In the genomic region with DNA sequence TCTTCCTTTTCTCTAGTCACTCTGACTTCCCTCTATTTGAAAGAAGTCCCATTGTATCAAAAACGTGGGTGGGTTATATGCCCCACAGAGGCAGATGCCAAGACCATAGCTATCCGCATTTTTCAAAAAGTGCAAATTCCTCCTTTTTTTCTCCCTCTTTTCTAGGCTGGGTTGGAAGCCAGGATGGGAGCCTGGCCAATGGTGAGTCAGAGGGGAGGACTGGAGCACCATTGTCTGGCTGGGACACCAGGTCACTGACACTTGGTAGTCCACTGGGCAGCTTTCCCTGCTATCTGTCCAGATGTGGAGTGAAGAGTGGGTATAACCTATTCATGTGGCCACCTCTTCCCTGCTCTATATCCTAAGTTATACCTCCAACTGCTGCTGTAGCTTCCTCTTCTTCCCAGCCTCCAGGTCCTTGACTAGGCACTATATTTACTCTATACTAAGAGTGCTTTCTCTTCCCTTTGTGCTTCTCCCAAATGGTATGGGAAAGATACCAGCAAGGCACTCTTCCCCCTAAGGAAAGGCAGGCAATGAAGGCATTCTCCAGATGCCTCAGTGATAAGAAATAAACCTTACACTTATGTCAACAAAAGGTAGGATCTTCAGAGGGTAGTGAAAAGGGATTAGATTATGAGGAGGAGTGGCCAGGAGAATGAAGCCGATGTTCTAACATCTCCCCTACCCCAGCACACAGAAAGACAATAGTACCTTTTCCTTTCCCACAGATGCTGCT, we compare ENCODE assay signal across 10 cellular contexts. TPM values are rescaled to one million over a fixed set of nuclear protein-coding genes. Genes with fewer than 3 reads are reported as not detected.
DNase-seq lines count a peak whose midpoint lies in the region; ATAC-seq, FAIRE-seq and TF ChIP-seq lines count a peak whose summit lies in the region.
"Had no signal": no experiment of that assay in that cellular context is flagged by ENCODE, and none has a peak within 500 bp of the region (broad histone marks: within the 10 kb centered on the region; RNA-seq: fewer than 3 reads in every experiment).

No MANE protein-coding gene starts in this region.

- H2AFZ ChIP-seq in astrocyte (ENCODE audit: low read depth, low read length): no peak overlapping the region
- H2AFZ ChIP-seq: parathyroid adenoma had no signal

- H3K4me1 Mint-ChIP-seq in astrocyte (ENCODE audit: low read depth, unreplicated experiment): peaks cover 53% of the 10 kb centered on the region

- H3K4me3 Mint-ChIP-seq in astrocyte (ENCODE audit: unreplicated experiment): no peak overlapping the region

- H3K36me3 ChIP-seq in astrocyte (ENCODE audit: insufficient read depth, low read length): peaks cover 19% of the 10 kb centered on the region
- H3K36me3 ChIP-seq in WERI-Rb-1: peaks cover 98% of the 10 kb centered on the region

- no peaks in the 10 kb centered on the region for H3K27me3 Mint-ChIP-seq in astrocyte (ENCODE audit: low read depth, unreplicated experiment)

- ATAC-seq in right cardiac atrium: peak; percentile 71 to 81
- ATAC-seq in HG03469 (IDR thresholded peaks at IDR 0.05; ENCODE audit: unreplicated experiment): no peak

- H3K4me3 ChIP-seq in astrocyte (ENCODE audit: insufficient read depth, low read depth, low read length) (no peak overlapping the region), right cardiac atrium (ENCODE audit: low read length) (no peak overlapping the region), skeletal muscle cell (ENCODE audit: low read depth, low read length) (no peak overlapping the region), WERI-Rb-1 (ENCODE audit: low read depth, low read length) (no peak overlapping the region)

- peak overlapping the region; percentile 38 for H3K9ac ChIP-seq in astrocyte (ENCODE audit: low read length)
- H3K9ac ChIP-seq: parathyroid adenoma had no signal

- H3K9me3 Mint-ChIP-seq in astrocyte (ENCODE audit: unreplicated experiment): no peaks in the 10 kb centered on the region

- intact Hi-C loops in right cardiac atrium (cut with DNase I): no loop called here

- peaks cover 36% of the 10 kb centered on the region for H3K36me3 Mint-ChIP-seq in astrocyte (ENCODE audit: low read depth, unreplicated experiment)

- 45% methylated on average over 3 of the region's 3 CpGs for WGBS in right cardiac atrium

- H3K9me3 ChIP-seq in astrocyte (ENCODE audit: insufficient read depth, low read depth, low read length): no peaks in the 10 kb centered on the region
- H3K9me3 ChIP-seq in right cardiac atrium (ENCODE audit: control insufficient read depth, low read length): no peaks in the 10 kb centered on the region
- H3K9me3 ChIP-seq in WERI-Rb-1 (ENCODE audit: severe bottlenecking): no peaks in the 10 kb centered on the region

- FAIRE-seq in astrocyte (lab: Jason Lieb, UNC): no peak

- peak overlapping the region; percentile 43 for H3K27ac ChIP-seq in astrocyte (ENCODE audit: low read depth, low read length)
- H3K27ac ChIP-seq in right cardiac atrium (ENCODE audit: low read length): peak overlapping the region; percentile 55
- no peak overlapping the region for H3K27ac ChIP-seq in WERI-Rb-1
- H3K27ac ChIP-seq: parathyroid adenoma had no signal

- peak overlapping the region; percentile 70 for H3K4me2 ChIP-seq in astrocyte (ENCODE audit: low read length)

- H4K20me1 ChIP-seq in astrocyte (ENCODE audit: insufficient read depth, low read length): peaks cover 38% of the 10 kb centered on the region

- H3K4me1 ChIP-seq in astrocyte (ENCODE audit: insufficient read depth, low read length): peaks cover 54% of the 10 kb centered on the region
- H3K4me1 ChIP-seq in right cardiac atrium (ENCODE audit: control insufficient read depth, insufficient read depth, low read length): peaks cover 31% of the 10 kb centered on the region
- H3K4me1 ChIP-seq: parathyroid adenoma had no signal

- peak overlapping the region; percentile 100 for H3K27ac Mint-ChIP-seq in astrocyte (ENCODE audit: unreplicated experiment)

- H3K27me3 ChIP-seq in astrocyte (ENCODE audit: insufficient read depth, low read length): no peaks in the 10 kb centered on the region
- no peaks in the 10 kb centered on the region for H3K27me3 ChIP-seq in right cardiac atrium (ENCODE audit: control insufficient read depth, insufficient read depth)
- H3K27me3 ChIP-seq in WERI-Rb-1 (ENCODE audit: insufficient read depth, low read depth, severe bottlenecking): no peaks in the 10 kb centered on the region

- peaks cover 57% of the 10 kb centered on the region for H3K79me2 ChIP-seq in astrocyte (ENCODE audit: insufficient read depth, low read length)

- TF ChIP-seq CTCF in astrocyte (IDR thresholded peaks at IDR 0.05; ENCODE audit: insufficient read depth, low read depth, low read length) (no peak), WERI-Rb-1 (IDR thresholded peaks at IDR 0.05; ENCODE audit: low read depth, low read length) (no peak)

- peak; percentile 90 for DNase-seq in GM03348 (ENCODE audit: low spot score)
- peak; percentile 85 for DNase-seq in astrocyte (ENCODE audit: low read depth)
- peak; percentile 89 to 95 (median 92) for DNase-seq in right cardiac atrium
- DNase-seq in skeletal muscle cell (ENCODE audit: low read depth): peak; percentile 53
- DNase-seq in WERI-Rb-1: no peak
- no peak for DNase-seq in Kasumi-1 (lab: John Stamatoyannopoulos, UW)
- no peak for DNase-seq in ecto neural progenitor cell (ENCODE audit: low spot score)
- DNase-seq: MV-4-11 had no signal

RNA-seq across cellular contexts. Expression of gene PI4KB, which starts 12.9 kb away (rescaled TPM):
- total RNA-seq in astrocyte (59.4 and 67.8 TPM in 2 replicates), right cardiac atrium (10 to 100 TPM; 45.5 to 62.0 (median 52.0) TPM)
- polyA plus RNA-seq in right cardiac atrium: 31.0 TPM

RNA-seq across cellular contexts. Expression of gene ZNF687, which starts 32.2 kb away (rescaled TPM):
- total RNA-seq in astrocyte (15.4 and 19.1 TPM in 2 replicates), right cardiac atrium (10 to 100 TPM; 12.4 to 15.0 (median 13.2) TPM)
- 8.6 TPM for polyA plus RNA-seq in right cardiac atrium

RNA-seq across cellular contexts. Expression of gene RFX5, which starts 32.7 kb away (rescaled TPM):
- 55.3 and 61.3 TPM in 2 replicates for total RNA-seq in astrocyte
- 10 to 100 TPM; 20.3 to 23.1 (median 21.6) TPM for total RNA-seq in right cardiac atrium
- 13.7 TPM for polyA plus RNA-seq in right cardiac atrium

RNA-seq across cellular contexts. Expression of gene SELENBP1, which starts 58.2 kb away (rescaled TPM):
- total RNA-seq in astrocyte: 7.2 and 7.3 TPM in 2 replicates
- total RNA-seq in right cardiac atrium: 10 to 100 TPM; 31.1 to 65.9 (median 58.5) TPM
- 48.5 TPM for polyA plus RNA-seq in right cardiac atrium

RNA-seq across cellular contexts. Expression of gene PSMD4, which starts 59.8 kb away (rescaled TPM):
- total RNA-seq in astrocyte (154 and 171 TPM in 2 replicates), right cardiac atrium (100 to 1,000 TPM; 134 to 163 (median 144) TPM)
- polyA plus RNA-seq in right cardiac atrium: 152 TPM

Comparison
In these comparisons a context has a peak if more than half of its experiments do, and no peak if none do; other contexts are left out.
1. DNase-seq: peak in GM03348 (single experiment), astrocyte (single experiment), right cardiac atrium (3 of 3) and skeletal muscle cell (single experiment); none in WERI-Rb-1 (single experiment), Kasumi-1 (0 of 2) and ecto neural progenitor cell (single experiment).